ENCODE assay signal across 18 cellular contexts in the genomic region with DNA sequence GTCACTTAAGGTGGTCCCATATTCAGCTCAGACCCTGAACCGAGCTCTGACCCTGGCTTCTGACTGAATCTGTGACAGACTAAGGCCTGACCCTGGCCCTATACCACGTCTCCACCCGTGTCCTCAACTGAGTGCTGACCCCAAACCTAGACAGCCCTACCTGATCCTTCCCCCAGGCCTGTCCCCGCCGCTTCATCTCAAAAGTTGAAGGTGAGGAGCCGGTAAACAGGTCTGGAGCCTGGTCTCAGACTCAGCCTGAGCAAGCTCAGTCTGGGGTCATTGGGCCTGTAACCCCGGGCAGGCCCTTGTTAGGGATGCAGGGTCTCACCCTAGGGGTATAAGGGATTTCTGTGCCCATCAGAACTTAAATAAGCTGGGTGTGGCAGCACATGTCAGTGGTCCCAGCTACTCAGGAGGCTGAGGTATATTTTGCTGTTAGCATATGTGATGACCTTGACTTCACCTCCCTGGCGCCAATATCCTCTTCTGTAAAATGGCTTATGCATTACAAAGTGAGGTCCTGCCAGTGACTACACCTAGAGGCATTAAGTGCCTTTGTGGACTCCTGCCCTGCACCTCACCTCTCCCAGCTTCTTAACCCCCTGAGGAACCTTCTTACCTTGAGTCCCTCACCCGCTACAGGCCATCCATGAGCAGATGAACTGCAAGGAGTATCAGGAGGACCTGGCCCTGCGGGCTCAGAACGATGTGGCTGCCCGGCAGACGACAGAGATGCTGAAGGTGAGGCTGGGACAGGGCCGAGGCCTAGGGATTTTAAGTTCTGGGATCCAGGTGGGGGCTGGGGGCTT. TPM values are rescaled to one million over a fixed set of nuclear protein-coding genes. Genes with fewer than 3 reads are reported as not detected.
DNase-seq lines count a peak whose midpoint lies in the region; ATAC-seq and TF ChIP-seq lines count a peak whose summit lies in the region.
"Had no signal": no experiment of that assay in that cellular context is flagged by ENCODE, and none has a peak within 500 bp of the region (broad histone marks: within the 10 kb centered on the region; RNA-seq: fewer than 3 reads in every experiment).

No MANE protein-coding gene starts in this region.

- intact Hi-C loops in natural killer cell (cut with micrococcal nuclease): no loop called here

- peaks cover 28 to 41% of the 10 kb centered on the region in 2 donors for H3K4me1 Mint-ChIP-seq in natural killer cell treated with Interleukin-12 subunit alpha and Interleukin-12 subunit beta and Interleukin-15 and Interleukin-18, amount 100 ng/mL, for 72 hours (ENCODE audit: low read depth in 2 of 2)
- H3K4me1 Mint-ChIP-seq in natural killer cell: peaks cover 9 to 20% of the 10 kb centered on the region in 2 donors
- H3K4me1 Mint-ChIP-seq in activated T-helper 17 cell treated with anti-CD3 and anti-CD28 coated beads, Interleukin-2, amount 50 U/mL, for 72 hours: peaks cover 6% of the 10 kb centered on the region
- peaks cover 7% of the 10 kb centered on the region for H3K4me1 Mint-ChIP-seq in endothelial cell (ENCODE audit: unreplicated experiment)
- H3K4me1 Mint-ChIP-seq in progenitor cell of endocrine pancreas (ENCODE audit: low read depth): no peaks in the 10 kb centered on the region

- ATAC-seq in natural killer cell treated with Interleukin-12 subunit alpha and Interleukin-12 subunit beta and Interleukin-15 and Interleukin-18, amount 100 ng/mL, for 72 hours: no peak
- ATAC-seq in natural killer cell (no peak), HG03095 (IDR thresholded peaks at IDR 0.05; ENCODE audit: unreplicated experiment) (no peak)
- ATAC-seq in activated T-helper 17 cell treated with anti-CD3 and anti-CD28 coated beads, Interleukin-2, amount 50 U/mL, for 72 hours (replicated peaks): no peak
- ATAC-seq in activated CD4-positive, CD25-positive, alpha-beta regulatory T cell treated with anti-CD3 and anti-CD28 coated beads, Interleukin-2, amount 50 U/mL, for 24 hours: no peak

- no peak for TF ChIP-seq CTCF in natural killer cell (IDR thresholded peaks at IDR 0.05)
- TF ChIP-seq CTCF in endothelial cell (IDR thresholded peaks at IDR 0.05; ENCODE audit: unreplicated experiment): no peak
- TF ChIP-seq CTCF in progenitor cell of endocrine pancreas (IDR thresholded peaks at IDR 0.05; ENCODE audit: unreplicated experiment): no peak

- H3K36me3 Mint-ChIP-seq in natural killer cell treated with Interleukin-12 subunit alpha and Interleukin-12 subunit beta and Interleukin-15 and Interleukin-18, amount 100 ng/mL, for 72 hours: peaks cover 9% of the 10 kb centered on the region
- H3K36me3 Mint-ChIP-seq in natural killer cell: no peaks in the 10 kb centered on the region
- peaks cover 89% of the 10 kb centered on the region for H3K36me3 Mint-ChIP-seq in activated T-helper 17 cell treated with anti-CD3 and anti-CD28 coated beads, Interleukin-2, amount 50 U/mL, for 72 hours (ENCODE audit: low read depth)
- H3K36me3 Mint-ChIP-seq in endothelial cell (ENCODE audit: low read depth, unreplicated experiment): peaks cover 22% of the 10 kb centered on the region
- H3K36me3 Mint-ChIP-seq in progenitor cell of endocrine pancreas (ENCODE audit: insufficient read depth): peaks cover 9% of the 10 kb centered on the region

- no peak overlapping the region for H3K4me3 Mint-ChIP-seq in natural killer cell treated with Interleukin-12 subunit alpha and Interleukin-12 subunit beta and Interleukin-15 and Interleukin-18, amount 100 ng/mL, for 72 hours
- H3K4me3 Mint-ChIP-seq in natural killer cell (no peak overlapping the region), endothelial cell (ENCODE audit: unreplicated experiment) (peak overlapping the region; percentile 51), progenitor cell of endocrine pancreas (ENCODE audit: low read depth) (no peak overlapping the region)
- no peak overlapping the region for H3K4me3 Mint-ChIP-seq in activated T-helper 17 cell treated with anti-CD3 and anti-CD28 coated beads, Interleukin-2, amount 50 U/mL, for 72 hours
- H3K4me3 Mint-ChIP-seq: CD4-positive, alpha-beta memory T cell; H9 had no signal

- H3K9me3 Mint-ChIP-seq in natural killer cell treated with Interleukin-12 subunit alpha and Interleukin-12 subunit beta and Interleukin-15 and Interleukin-18, amount 100 ng/mL, for 72 hours: no peaks in the 10 kb centered on the region
- H3K9me3 Mint-ChIP-seq in natural killer cell (no peaks in the 10 kb centered on the region), endothelial cell (ENCODE audit: unreplicated experiment) (no peaks in the 10 kb centered on the region), progenitor cell of endocrine pancreas (ENCODE audit: low read depth) (no peaks in the 10 kb centered on the region)
- no peaks in the 10 kb centered on the region for H3K9me3 Mint-ChIP-seq in activated T-helper 17 cell treated with anti-CD3 and anti-CD28 coated beads, Interleukin-2, amount 50 U/mL, for 72 hours
- H3K9me3 Mint-ChIP-seq: CD4-positive, alpha-beta memory T cell; H9 had no signal

- no peak for DNase-seq in natural killer cell treated with Interleukin-12 subunit alpha and Interleukin-12 subunit beta and Interleukin-15 and Interleukin-18, amount 100 ng/mL, for 72 hours (ENCODE audit: low spot score)
- no peak for DNase-seq in natural killer cell
- DNase-seq in endothelial cell (ENCODE audit: low spot score): no peak
- DNase-seq in progenitor cell of endocrine pancreas (ENCODE audit: low spot score, unreplicated experiment): no peak
- DNase-seq in NCI-H1048 (lab: John Stamatoyannopoulos, UW): no peak
- DNase-seq: ACHN; CD4-positive, alpha-beta memory T cell; DMS153; GM23248; NCI-H1105 treated with DMSO at 0.1 percent for 48 hours; NCI-H2171; NCI-H524; NCI-H774; SJCRH30 had no signal

- H3K27me3 Mint-ChIP-seq in natural killer cell treated with Interleukin-12 subunit alpha and Interleukin-12 subunit beta and Interleukin-15 and Interleukin-18, amount 100 ng/mL, for 72 hours: no peaks in the 10 kb centered on the region
- no peaks in the 10 kb centered on the region for H3K27me3 Mint-ChIP-seq in natural killer cell (ENCODE audit: low read depth in 2 of 2)
- H3K27me3 Mint-ChIP-seq in activated T-helper 17 cell treated with anti-CD3 and anti-CD28 coated beads, Interleukin-2, amount 50 U/mL, for 72 hours: no peaks in the 10 kb centered on the region
- peaks cover 3% of the 10 kb centered on the region for H3K27me3 Mint-ChIP-seq in endothelial cell (ENCODE audit: unreplicated experiment)
- H3K27me3 Mint-ChIP-seq in progenitor cell of endocrine pancreas: no peaks in the 10 kb centered on the region
- H3K27me3 Mint-ChIP-seq: CD4-positive, alpha-beta memory T cell had no signal

- H3K27ac Mint-ChIP-seq in natural killer cell treated with Interleukin-12 subunit alpha and Interleukin-12 subunit beta and Interleukin-15 and Interleukin-18, amount 100 ng/mL, for 72 hours: peak overlapping the region; percentile 39 to 76
- H3K27ac Mint-ChIP-seq in natural killer cell (peak overlapping the region in 1 of 2 donors; percentile 11), endothelial cell (ENCODE audit: unreplicated experiment) (no peak overlapping the region), progenitor cell of endocrine pancreas (peak overlapping the region; percentile 67)
- peak overlapping the region; percentile 48 for H3K27ac Mint-ChIP-seq in activated T-helper 17 cell treated with anti-CD3 and anti-CD28 coated beads, Interleukin-2, amount 50 U/mL, for 72 hours
- H3K27ac Mint-ChIP-seq: H9 had no signal

RNA-seq across cellular contexts. Expression of gene RBCK1, which starts 20.0 kb away (rescaled TPM):
- 100 to 1,000 TPM; 157 to 159 TPM for total RNA-seq in natural killer cell treated with Interleukin-12 subunit alpha and Interleukin-12 subunit beta and Interleukin-15 and Interleukin-18, amount 100 ng/mL, for 72 hours
- total RNA-seq in natural killer cell (100 to 1,000 TPM; 102 to 131 (median 104) TPM), endothelial cell (ENCODE audit: unreplicated experiment) (68.8 TPM), progenitor cell of endocrine pancreas (92.7 and 108 TPM in 2 replicates)
- total RNA-seq in activated T-helper 17 cell treated with anti-CD3 and anti-CD28 coated beads, Interleukin-2, amount 50 U/mL, for 72 hours: 10 to 100 TPM; 81.9 to 84.0 TPM

RNA-seq across cellular contexts. Expression of gene TBC1D20, which starts 34.3 kb away (rescaled TPM):
- total RNA-seq in natural killer cell treated with Interleukin-12 subunit alpha and Interleukin-12 subunit beta and Interleukin-15 and Interleukin-18, amount 100 ng/mL, for 72 hours: 10 to 100 TPM; 46.4 to 56.8 TPM
- total RNA-seq in natural killer cell: 10 to 100 TPM; 32.5 to 47.6 (median 44.2) TPM
- 10 to 100 TPM; 20.5 to 21.9 TPM for total RNA-seq in activated T-helper 17 cell treated with anti-CD3 and anti-CD28 coated beads, Interleukin-2, amount 50 U/mL, for 72 hours
- total RNA-seq in endothelial cell (ENCODE audit: unreplicated experiment): 29.9 TPM
- total RNA-seq in progenitor cell of endocrine pancreas: 30.3 and 33.2 TPM in 2 replicates

RNA-seq across cellular contexts. Expression of gene TRIB3, which starts 47.5 kb away (rescaled TPM):
- total RNA-seq in natural killer cell treated with Interleukin-12 subunit alpha and Interleukin-12 subunit beta and Interleukin-15 and Interleukin-18, amount 100 ng/mL, for 72 hours: 10 to 100 TPM; 18.0 to 21.6 TPM
- total RNA-seq in natural killer cell (1 to 10 TPM; 4.0 to 8.9 (median 7.7) TPM), endothelial cell (ENCODE audit: unreplicated experiment) (24.2 TPM), progenitor cell of endocrine pancreas (5.2 and 7.8 TPM in 2 replicates)
- 10 to 100 TPM; 13.4 to 20.0 TPM for total RNA-seq in activated T-helper 17 cell treated with anti-CD3 and anti-CD28 coated beads, Interleukin-2, amount 50 U/mL, for 72 hours
